In genomic region chr20:25541676-25542075, GRCh38 we compare ENCODE assay signal across 1 cellular context.
TF ChIP-seq lines count a peak whose summit lies in the region.

No MANE protein-coding gene starts in this region.

TF ChIP-seq in WTC11, 78 proteins besides CTCF, POLR2A, EP300 and RAD21 (continued from another document):
- TF ChIP-seq ZNF425 (CRISPR knock-in tag; conservative IDR thresholded peaks at IDR 0.05) (no peak), GABPB1 (CRISPR knock-in tag; IDR thresholded peaks at IDR 0.05) (no peak), USF1 (CRISPR knock-in tag; IDR thresholded peaks at IDR 0.05) (no peak), E2F5 (CRISPR knock-in tag; IDR thresholded peaks at IDR 0.05) (no peak), JUN (CRISPR knock-in tag; IDR thresholded peaks at IDR 0.05) (no peak), SOX15 (CRISPR knock-in tag; IDR thresholded peaks at IDR 0.05) (no peak), ZNF219 (CRISPR knock-in tag; IDR thresholded peaks at IDR 0.05; ENCODE audit: borderline replicate concordance) (no peak), NR3C1 (CRISPR knock-in tag; conservative IDR thresholded peaks at IDR 0.05; ENCODE audit: low read depth) (no peak), TEAD4 (CRISPR knock-in tag; IDR thresholded peaks at IDR 0.05) (no peak), TEAD1 (CRISPR knock-in tag; IDR thresholded peaks at IDR 0.05) (no peak), ZBTB21 (CRISPR knock-in tag; IDR thresholded peaks at IDR 0.05; ENCODE audit: borderline replicate concordance) (no peak)
TF ChIP-seq in WTC11: peak in this region for 0.
